Comparison of ENCODE assay signal across 14 cellular contexts in genomic region chr12:21831671-21832357, GRCh38. TPM values are rescaled to one million over a fixed set of nuclear protein-coding genes. Genes with fewer than 3 reads are reported as not detected.
DNase-seq lines count a peak whose midpoint lies in the region; ATAC-seq, FAIRE-seq and TF ChIP-seq lines count a peak whose summit lies in the region.
"Had no signal": no experiment of that assay in that cellular context is flagged by ENCODE, and none has a peak within 500 bp of the region (broad histone marks: within the 10 kb centered on the region; RNA-seq: fewer than 3 reads in every experiment).

No MANE protein-coding gene starts in this region.

- H3K4me3 Mint-ChIP-seq in Caco-2 (ENCODE audit: unreplicated experiment), result no peak overlapping the region
- H3K4me3 Mint-ChIP-seq: activated CD8-positive, alpha-beta T cell treated with anti-CD3 and anti-CD28 coated beads for 36 hours; T-helper 1 cell treated with Interleukin-12 subunit alpha and Interleukin-12 subunit beta and Interleukin-4 antibody, amounts not matched to agents 30 μg/mL and 1 μg/mL, for 36 hours had no signal

- DNase-seq in Caco-2 (peak in 1 of 2 experiments; percentile 28), kidney epithelial cell (ENCODE audit: low read depth) (peak; percentile 28), medulla oblongata (ENCODE audit: extremely low spot score) (no peak), colonic mucosa (no peak)
- DNase-seq in activated CD4-positive, CD25-positive, alpha-beta regulatory T cell treated with anti-CD3 and anti-CD28 coated beads, Interleukin-2, amount 50 U/mL, for 72 hours, result no peak
- DNase-seq: activated CD8-positive, alpha-beta T cell treated with anti-CD3 and anti-CD28 coated beads for 36 hours; activated naive CD4-positive, alpha-beta T cell treated with Interleukin-2 at 50 U/mL for 16 hours; effector memory CD4-positive, alpha-beta T cell; stimulated activated CD4-positive, alpha-beta T cell treated with anti-CD3 and anti-CD28 coated beads, Interleukin-4, amount 100 ng/mL, for 24 hours had no signal

- BruUV-seq in Caco-2 (replicated peaks; lab: Mats Ljungman, UMichigan), result no TSS peak

- H3K36me3 Mint-ChIP-seq in Caco-2 (ENCODE audit: insufficient read depth, unreplicated experiment), result peaks cover 71% of the 10 kb centered on the region

- POLR2A ChIA-PET in Caco-2 (lab: Charles Lee), result interaction anchor here (1.1 kb wide), 1 partner anchor 12 kb away, joined by 5 read pairs; no protein-coding TSS in a partner anchor

- peak overlapping the region; percentile 3 for H3K27ac Mint-ChIP-seq in Caco-2 (ENCODE audit: unreplicated experiment)
- H3K27ac Mint-ChIP-seq: activated CD8-positive, alpha-beta T cell treated with anti-CD3 and anti-CD28 coated beads for 36 hours; T-helper 1 cell treated with Interleukin-12 subunit alpha and Interleukin-12 subunit beta and Interleukin-4 antibody, amounts not matched to agents 30 μg/mL and 1 μg/mL, for 36 hours had no signal

- no peak for ATAC-seq in GM19395 (IDR thresholded peaks at IDR 0.05; ENCODE audit: unreplicated experiment)
- ATAC-seq: activated CD8-positive, alpha-beta T cell treated with anti-CD3 and anti-CD28 coated beads for 36 hours had no signal

- CTCF ChIA-PET in Caco-2 (lab: Charles Lee), result no interaction called here

- intact Hi-C loops in Caco-2 (cut with micrococcal nuclease; ENCODE audit: unreplicated experiment), result no loop called here
- intact Hi-C loops in colonic mucosa (cut with DNase I), result no loop called here

- no peak for TF ChIP-seq CTCF in Caco-2 (IDR thresholded peaks at IDR 0.05; ENCODE audit: insufficient read depth in 1 of 2, low read depth in 1 of 2, low read length in 1 of 2, severe bottlenecking in 1 of 2, unreplicated experiment in 1 of 2)
- TF ChIP-seq CTCF in kidney epithelial cell (IDR thresholded peaks at IDR 0.05; ENCODE audit: insufficient read depth, low read length, poor library complexity, severe bottlenecking), result no peak
- TF ChIP-seq CTCF in colonic mucosa (IDR thresholded peaks at IDR 0.05), result no peak

- peaks cover 24% of the 10 kb centered on the region for H3K9me3 Mint-ChIP-seq in Caco-2 (ENCODE audit: unreplicated experiment)
- H3K9me3 Mint-ChIP-seq: activated CD8-positive, alpha-beta T cell treated with anti-CD3 and anti-CD28 coated beads for 36 hours; T-helper 1 cell treated with Interleukin-12 subunit alpha and Interleukin-12 subunit beta and Interleukin-4 antibody, amounts not matched to agents 30 μg/mL and 1 μg/mL, for 36 hours had no signal

- H3K36me3 ChIP-seq in Caco-2 (ENCODE audit: control insufficient read depth, insufficient read depth, low read length), result no peaks in the 10 kb centered on the region
- H3K36me3 ChIP-seq in kidney epithelial cell (ENCODE audit: control insufficient read depth, insufficient read depth, low read length), result no peaks in the 10 kb centered on the region
- peaks cover 3 to 48% (median 39%) of the 10 kb centered on the region in 3 donors for H3K36me3 ChIP-seq in skeletal muscle tissue (ENCODE audit: control insufficient read depth in 3 of 3, insufficient read depth in 3 of 3, low read length in 3 of 3)
- no peaks in the 10 kb centered on the region for H3K36me3 ChIP-seq in colonic mucosa

- peak overlapping the region; percentile 50 for H3K27ac ChIP-seq in skeletal muscle tissue (ENCODE audit: low read depth, low read length)
- H3K27ac ChIP-seq in colonic mucosa, result no peak overlapping the region

- H3K27me3 ChIP-seq in Caco-2 (replicated peaks; ENCODE audit: control insufficient read depth, insufficient read depth, low read length) (no peaks in the 10 kb centered on the region), kidney epithelial cell (ENCODE audit: control insufficient read depth, insufficient read depth, low read length) (no peaks in the 10 kb centered on the region), skeletal muscle tissue (ENCODE audit: control insufficient read depth in 3 of 3, insufficient read depth in 3 of 3, low read length in 3 of 3) (no peaks in the 10 kb centered on the region), colonic mucosa (no peaks in the 10 kb centered on the region)

- H3K4me1 ChIP-seq in Caco-2 (peaks cover 20% of the 10 kb centered on the region; the same call in 1 of the 2 replicates), skeletal muscle tissue (ENCODE audit: control insufficient read depth in 3 of 3, insufficient read depth in 3 of 3, low read length in 3 of 3) (peaks cover 0 to 9% (median 4%) of the 10 kb centered on the region in 3 donors), colonic mucosa (no peaks in the 10 kb centered on the region)

- FAIRE-seq in endometrium (lab: Jason Lieb, UNC), result peak; percentile 95

- H3K9ac ChIP-seq in skeletal muscle tissue (ENCODE audit: low read depth in 1 of 3, low read length in 3 of 3) (no peak overlapping the region), colonic mucosa (ENCODE audit: low read depth in 2 of 2, low read length in 2 of 2) (no peak overlapping the region)

- peaks cover 23% of the 10 kb centered on the region for H3K4me1 Mint-ChIP-seq in Caco-2 (ENCODE audit: low read depth, unreplicated experiment)

- H3K9me3 ChIP-seq in Caco-2 (no peaks in the 10 kb centered on the region), skeletal muscle tissue (ENCODE audit: control insufficient read depth in 3 of 3, low read length in 3 of 3) (no peaks in the 10 kb centered on the region), colonic mucosa (no peaks in the 10 kb centered on the region)

- H3K4me3 ChIP-seq in Caco-2 (ENCODE audit: low read depth, low read length) (no peak overlapping the region), kidney epithelial cell (ENCODE audit: low read depth, low read length) (no peak overlapping the region), skeletal muscle tissue (ENCODE audit: low read length in 3 of 3) (no peak overlapping the region), colonic mucosa (no peak overlapping the region)

- H3K27me3 Mint-ChIP-seq in Caco-2 (ENCODE audit: insufficient read depth, unreplicated experiment), result no peaks in the 10 kb centered on the region

RNA-seq across cellular contexts. Expression of gene KCNJ8, which starts 57.3 kb away (rescaled TPM):
- total RNA-seq in Caco-2 (2022), result 88.7 and 90.2 TPM in 2 replicates
- total RNA-seq in kidney epithelial cell, result 0.25 and 0.27 TPM in 2 replicates
- 32.4 TPM for total RNA-seq in skeletal muscle tissue
- total RNA-seq in colonic mucosa, result 1 to 10 TPM in 1 of 2 donors, under 1 TPM in 1; 0.37 to 1.8 TPM
- total RNA-seq: activated CD8-positive, alpha-beta T cell treated with anti-CD3 and anti-CD28 coated beads for 36 hours; OCI-LY7 had no signal

Comparison
In these comparisons a context has a peak if more than half of its experiments do, and no peak if none do; other contexts are left out.
1. RNA of gene KCNJ8, which starts 57.3 kb away (total RNA-seq): 88.7 to 90.2 TPM in Caco-2 and 32.4 TPM in skeletal muscle tissue (single experiment); 0.37 to 1.8 TPM in colonic mucosa and 0.25 to 0.27 TPM in kidney epithelial cell; every median in the first group is over 10 times any median in the second.